In the genomic region with DNA sequence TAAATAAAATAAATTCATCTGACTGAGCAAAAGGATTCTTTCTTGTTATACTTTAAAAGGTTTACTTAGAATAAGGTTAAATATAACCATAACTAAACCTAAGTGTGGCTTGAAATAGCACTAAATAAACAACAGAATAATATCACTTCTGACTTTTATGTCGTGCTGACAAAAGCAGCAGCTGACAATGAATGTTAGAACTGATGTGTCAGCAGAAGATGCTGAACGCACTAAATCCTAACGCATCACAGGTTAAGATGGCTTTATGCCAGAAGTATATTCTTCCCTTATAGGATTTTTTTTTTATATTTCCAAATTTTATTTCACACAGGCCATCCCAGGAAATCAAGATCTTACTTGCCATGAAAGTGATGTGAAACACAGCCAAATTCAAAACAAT, we compare ENCODE assay signal across 36 cellular contexts.
"Had no signal": no experiment of that assay in that cellular context is flagged by ENCODE, and none has a peak within 500 bp of the region (broad histone marks: within the 10 kb centered on the region; RNA-seq: fewer than 3 reads in every experiment).

No MANE protein-coding gene starts in this region.

- H3K4me3 ChIP-seq: MG63 had no signal

- H3K9me3 ChIP-seq: MG63 had no signal

- H3K36me3 ChIP-seq: MG63 had no signal

- H3K27me3 ChIP-seq: MG63 had no signal

- DNase-seq: Kasumi-1, MG63, MM.1S, MV-4-11, NCI-H1048, NCI-H1092, NCI-H1092 treated with DMSO at 0.1 percent for 48 hours, NCI-H1105, NCI-H1105 treated with DMSO at 0.1 percent for 48 hours, NCI-H1417, NCI-H1417 treated with DMSO at 0.1 percent for 48 hours, NCI-H1436, NCI-H1436 treated with DMSO at 0.1 percent for 48 hours, NCI-H146, NCI-H1694, NCI-H1694 treated with DMSO at 0.1 percent for 48 hours, NCI-H187, NCI-H187 treated with DMSO at 0.1 percent for 48 hours, NCI-H1930, NCI-H2029, NCI-H2029 treated with DMSO at 0.1 percent for 48 hours, NCI-H2081, NCI-H2081 treated with DMSO at 0.1 percent for 48 hours, NCI-H2107, NCI-H2171, NCI-H2171 treated with DMSO at 0.1 percent for 48 hours, NCI-H2227 treated with DMSO at 0.1 percent for 48 hours, NCI-H226, NCI-H345, NCI-H446, NCI-H446 treated with DMSO at 0.1 percent for 48 hours, NCI-H510A, NCI-H510A treated with DMSO at 0.1 percent for 48 hours, NCI-H524, NCI-H524 treated with DMSO at 0.1 percent for 48 hours, NCI-H526 had no signal
